In genomic region chr13:44276061-44276460, GRCh38 we compare ENCODE assay signal across 18 cellular contexts.
DNase-seq lines count a peak whose midpoint lies in the region; ATAC-seq and TF ChIP-seq lines count a peak whose summit lies in the region.
"Had no signal": no experiment of that assay in that cellular context is flagged by ENCODE, and none has a peak within 500 bp of the region (broad histone marks: within the 10 kb centered on the region; RNA-seq: fewer than 3 reads in every experiment).

No MANE protein-coding gene starts in this region.

- TF ChIP-seq CTCF in SU-DHL-6 (IDR thresholded peaks at IDR 0.05; ENCODE audit: insufficient read depth, low read length, poor library complexity, severe bottlenecking): no peak

- H3K4me1 ChIP-seq in CD4-positive, CD25-positive, alpha-beta regulatory T cell (ENCODE audit: control insufficient read depth, insufficient read depth, low read length, poor library complexity, severe bottlenecking): peaks cover 17% of the 10 kb centered on the region
- H3K4me1 ChIP-seq in CD8-positive, alpha-beta memory T cell (ENCODE audit: insufficient read depth, low read length): peaks cover 26% of the 10 kb centered on the region
- H3K4me1 ChIP-seq in naive thymus-derived CD4-positive, alpha-beta T cell (ENCODE audit: control insufficient read depth in 2 of 2, insufficient read depth in 2 of 2, low read length in 2 of 2): peaks cover 15 to 26% of the 10 kb centered on the region in 2 donors
- peaks cover 9% of the 10 kb centered on the region for H3K4me1 ChIP-seq in right cardiac atrium (ENCODE audit: control insufficient read depth, insufficient read depth, low read length)

- peak overlapping the region; percentile 85 to 98 (median 98) for H3K27ac Mint-ChIP-seq in CD4-positive, CD25-positive, alpha-beta regulatory T cell
- H3K27ac Mint-ChIP-seq in CD8-positive, alpha-beta memory T cell: peak overlapping the region in 6 of 8 donors; percentile 16 to 98 (median 90)
- H3K27ac Mint-ChIP-seq in naive thymus-derived CD4-positive, alpha-beta T cell: peak overlapping the region in 8 of 9 donors; percentile 93 to 99 (median 97)

- no peaks in the 10 kb centered on the region for H3K79me2 ChIP-seq in SU-DHL-6 (ENCODE audit: insufficient read depth, low read length)

- peak overlapping the region; percentile 93 for H3K4me2 ChIP-seq in SU-DHL-6 (ENCODE audit: low read depth, low read length, poor library complexity, severe bottlenecking)

- no peak overlapping the region for H3K27ac ChIP-seq in CD4-positive, CD25-positive, alpha-beta regulatory T cell (ENCODE audit: insufficient read depth, low read length, poor library complexity, severe bottlenecking)
- H3K27ac ChIP-seq in CD8-positive, alpha-beta memory T cell (ENCODE audit: low read depth, low read length): no peak overlapping the region
- H3K27ac ChIP-seq in SU-DHL-6 (ENCODE audit: low read depth, low read length): peak overlapping the region; percentile 97
- H3K27ac ChIP-seq in naive thymus-derived CD4-positive, alpha-beta T cell (ENCODE audit: low read depth, low read length): no peak overlapping the region
- H3K27ac ChIP-seq in right cardiac atrium (ENCODE audit: low read length): no peak overlapping the region
- H3K27ac ChIP-seq: SK-N-MC, thyroid gland had no signal

- no peak for DNase-seq in CD4-positive, CD25-positive, alpha-beta regulatory T cell
- DNase-seq in CD8-positive, alpha-beta memory T cell: no peak
- DNase-seq in naive thymus-derived CD4-positive, alpha-beta T cell: no peak
- DNase-seq in DMS114 treated with DMSO at 0.1 percent for 48 hours (lab: John Stamatoyannopoulos, UW; ENCODE audit: unreplicated experiment) (no peak), right cardiac atrium (no peak)
- DNase-seq: activated CD4-positive, alpha-beta T cell treated with anti-CD3 and anti-CD28 coated beads for 1 hour; activated CD8-positive, alpha-beta memory T cell treated with anti-CD3 and anti-CD28 coated beads, Interleukin-2, amount 10 ng/mL, durations not matched to agents 7 days and 5 days; AML-193; caudate nucleus; erythroblast; H7; left cardiac atrium; NCI-H1105 treated with DMSO at 0.1 percent for 48 hours; thyroid gland had no signal

- 94% methylated on average over 3 of the region's 3 CpGs for WGBS in right cardiac atrium

- POLR2A ChIA-PET in CD8-positive, alpha-beta memory T cell (lab: Charles Lee): interaction anchor here (0.7 kb wide), 1 partner anchor 171 kb away, joined by 4 read pairs; no protein-coding TSS in a partner anchor
- POLR2A ChIA-PET in naive thymus-derived CD4-positive, alpha-beta T cell (lab: Charles Lee): no interaction called here

- H3K9me3 Mint-ChIP-seq in CD4-positive, CD25-positive, alpha-beta regulatory T cell: peaks cover 0 to 9% (median 3%) of the 10 kb centered on the region in 7 donors
- H3K9me3 Mint-ChIP-seq in CD8-positive, alpha-beta memory T cell: peaks cover 0 to 6% (median 3%) of the 10 kb centered on the region in 5 donors
- H3K9me3 Mint-ChIP-seq in naive thymus-derived CD4-positive, alpha-beta T cell: peaks cover 0 to 33% (median 8%) of the 10 kb centered on the region in 11 donors
- H3K9me3 Mint-ChIP-seq: neural crest cell had no signal

- no peaks in the 10 kb centered on the region for H3K36me3 ChIP-seq in CD4-positive, CD25-positive, alpha-beta regulatory T cell (ENCODE audit: control insufficient read depth, insufficient read depth, low read length)
- H3K36me3 ChIP-seq in CD8-positive, alpha-beta memory T cell (ENCODE audit: insufficient read depth, low read length): no peaks in the 10 kb centered on the region
- H3K36me3 ChIP-seq in SU-DHL-6 (ENCODE audit: low read length): no peaks in the 10 kb centered on the region
- no peaks in the 10 kb centered on the region for H3K36me3 ChIP-seq in naive thymus-derived CD4-positive, alpha-beta T cell (ENCODE audit: control insufficient read depth in 2 of 3, insufficient read depth in 3 of 3, low read length in 3 of 3)
- H3K36me3 ChIP-seq: thyroid gland had no signal

- peaks cover 9 to 44% (median 25%) of the 10 kb centered on the region in 4 donors for H3K4me1 Mint-ChIP-seq in CD4-positive, CD25-positive, alpha-beta regulatory T cell
- H3K4me1 Mint-ChIP-seq in CD8-positive, alpha-beta memory T cell: peaks cover 20 to 34% (median 23%) of the 10 kb centered on the region in 3 donors
- peaks cover 18 to 71% (median 51%) of the 10 kb centered on the region in 7 donors for H3K4me1 Mint-ChIP-seq in naive thymus-derived CD4-positive, alpha-beta T cell

- H3F3A ChIP-seq in SU-DHL-6 (ENCODE audit: insufficient read depth): peaks cover 26% of the 10 kb centered on the region

- H3K9ac ChIP-seq in SU-DHL-6 (ENCODE audit: low read length): peak overlapping the region; percentile 54

- H3K4me3 Mint-ChIP-seq in CD4-positive, CD25-positive, alpha-beta regulatory T cell: peak overlapping the region in 2 of 4 donors; percentile 32 to 39
- no peak overlapping the region for H3K4me3 Mint-ChIP-seq in CD8-positive, alpha-beta memory T cell
- peak overlapping the region in 4 of 10 donors; percentile 14 to 78 (median 64) for H3K4me3 Mint-ChIP-seq in naive thymus-derived CD4-positive, alpha-beta T cell
- H3K4me3 Mint-ChIP-seq: activated CD8-positive, alpha-beta memory T cell treated with anti-CD3 and anti-CD28 coated beads, Interleukin-2, amount 10 ng/mL, durations not matched to agents 7 days and 5 days; neural crest cell had no signal

- H3K27me3 Mint-ChIP-seq in CD4-positive, CD25-positive, alpha-beta regulatory T cell: peaks cover 27% of the 10 kb centered on the region
- peaks cover 5 to 32% of the 10 kb centered on the region in 2 donors for H3K27me3 Mint-ChIP-seq in CD8-positive, alpha-beta memory T cell
- peaks cover 0 to 4% (median 0%) of the 10 kb centered on the region in 5 donors for H3K27me3 Mint-ChIP-seq in naive thymus-derived CD4-positive, alpha-beta T cell

- no peak overlapping the region for H3K4me3 ChIP-seq in CD4-positive, CD25-positive, alpha-beta regulatory T cell (ENCODE audit: low read depth, low read length)
- no peak overlapping the region for H3K4me3 ChIP-seq in CD8-positive, alpha-beta memory T cell (ENCODE audit: low read length)
- H3K4me3 ChIP-seq in SU-DHL-6 (ENCODE audit: insufficient read depth, low read length, poor library complexity, severe bottlenecking) (peak overlapping the region; percentile 41), right cardiac atrium (ENCODE audit: low read length) (no peak overlapping the region)
- H3K4me3 ChIP-seq in naive thymus-derived CD4-positive, alpha-beta T cell (ENCODE audit: low read length): no peak overlapping the region
- H3K4me3 ChIP-seq: SK-N-MC, thyroid gland had no signal

- CTCF ChIA-PET in CD8-positive, alpha-beta memory T cell (lab: Charles Lee): interaction anchor here (1.6 kb wide), 1 partner anchor 16 kb away, joined by 3 read pairs; no protein-coding TSS in a partner anchor
- CTCF ChIA-PET in naive thymus-derived CD4-positive, alpha-beta T cell (lab: Charles Lee): interaction anchor here (0.8 to 2.6 kb wide), 2 partner anchors 85 to 86 kb away, joined by 4 to 6 read pairs; no protein-coding TSS in a partner anchor

- peak overlapping the region; percentile 62 for H2AFZ ChIP-seq in SU-DHL-6 (ENCODE audit: low read depth, low read length, severe bottlenecking)

- H3K9me2 ChIP-seq in SU-DHL-6 (replicated peaks; ENCODE audit: insufficient read depth, low read length): no peaks in the 10 kb centered on the region

- no peaks in the 10 kb centered on the region for H4K20me1 ChIP-seq in SU-DHL-6 (ENCODE audit: low read depth, low read length)

- intact Hi-C loops in naive thymus-derived CD4-positive, alpha-beta T cell (cut with micrococcal nuclease): loop anchor here (10.0 kb wide), 3 partner anchors 159 to 1069 kb away; partner anchors contain the start of genes GPALPP1 (in 1 of the 2), NUFIP1 (in 1 of the 2) and TPT1 (in 1 of the 2)
- intact Hi-C loops in right cardiac atrium (cut with DNase I): no loop called here

- ATAC-seq in CD4-positive, CD25-positive, alpha-beta regulatory T cell (ENCODE audit: low read depth in 2 of 2): no peak
- ATAC-seq in naive thymus-derived CD4-positive, alpha-beta T cell: no peak
- ATAC-seq in right cardiac atrium (no peak), GM21515 (IDR thresholded peaks at IDR 0.05; ENCODE audit: unreplicated experiment) (no peak)
- ATAC-seq: activated CD8-positive, alpha-beta memory T cell treated with anti-CD3 and anti-CD28 coated beads, Interleukin-2, amount 10 ng/mL, durations not matched to agents 7 days and 5 days; left cardiac atrium had no signal

- no peaks in the 10 kb centered on the region for H3K9me3 ChIP-seq in CD4-positive, CD25-positive, alpha-beta regulatory T cell (ENCODE audit: control insufficient read depth in 2 of 2, low read length in 2 of 2)
- no peaks in the 10 kb centered on the region for H3K9me3 ChIP-seq in CD8-positive, alpha-beta memory T cell (ENCODE audit: low read length)
- H3K9me3 ChIP-seq in SU-DHL-6 (ENCODE audit: insufficient read depth, low read length): no peaks in the 10 kb centered on the region
- no peaks in the 10 kb centered on the region for H3K9me3 ChIP-seq in naive thymus-derived CD4-positive, alpha-beta T cell (ENCODE audit: control insufficient read depth in 2 of 3, low read length in 3 of 3)
- H3K9me3 ChIP-seq in right cardiac atrium (ENCODE audit: control insufficient read depth, low read length): no peaks in the 10 kb centered on the region
- H3K9me3 ChIP-seq: thyroid gland had no signal

- peaks cover 16% of the 10 kb centered on the region for H3K27me3 ChIP-seq in CD4-positive, CD25-positive, alpha-beta regulatory T cell (ENCODE audit: control insufficient read depth, insufficient read depth, low read length)
- peaks cover 5% of the 10 kb centered on the region for H3K27me3 ChIP-seq in CD8-positive, alpha-beta memory T cell (ENCODE audit: insufficient read depth, low read length, poor library complexity, severe bottlenecking)
- H3K27me3 ChIP-seq in SU-DHL-6 (ENCODE audit: low read length) (no peaks in the 10 kb centered on the region), right cardiac atrium (ENCODE audit: control insufficient read depth, insufficient read depth) (no peaks in the 10 kb centered on the region)
- H3K27me3 ChIP-seq in naive thymus-derived CD4-positive, alpha-beta T cell (ENCODE audit: control insufficient read depth in 2 of 2, insufficient read depth in 2 of 2, low read length in 2 of 2): no peaks in the 10 kb centered on the region
- H3K27me3 ChIP-seq: thyroid gland had no signal

- peaks cover 14% of the 10 kb centered on the region for H3K36me3 Mint-ChIP-seq in CD4-positive, CD25-positive, alpha-beta regulatory T cell
- H3K36me3 Mint-ChIP-seq in CD8-positive, alpha-beta memory T cell: peaks cover 6 to 42% (median 7%) of the 10 kb centered on the region in 3 donors
- peaks cover 0 to 39% (median 7%) of the 10 kb centered on the region in 5 donors for H3K36me3 Mint-ChIP-seq in naive thymus-derived CD4-positive, alpha-beta T cell

Comparison
In these comparisons a context has a peak if more than half of its experiments do, and no peak if none do; other contexts are left out.
1. intact Hi-C loops: an anchor here in naive thymus-derived CD4-positive, alpha-beta T cell (10.0 kb wide); none called in right cardiac atrium.